8 cellular contexts compared by ENCODE assay signal in the genomic region with DNA sequence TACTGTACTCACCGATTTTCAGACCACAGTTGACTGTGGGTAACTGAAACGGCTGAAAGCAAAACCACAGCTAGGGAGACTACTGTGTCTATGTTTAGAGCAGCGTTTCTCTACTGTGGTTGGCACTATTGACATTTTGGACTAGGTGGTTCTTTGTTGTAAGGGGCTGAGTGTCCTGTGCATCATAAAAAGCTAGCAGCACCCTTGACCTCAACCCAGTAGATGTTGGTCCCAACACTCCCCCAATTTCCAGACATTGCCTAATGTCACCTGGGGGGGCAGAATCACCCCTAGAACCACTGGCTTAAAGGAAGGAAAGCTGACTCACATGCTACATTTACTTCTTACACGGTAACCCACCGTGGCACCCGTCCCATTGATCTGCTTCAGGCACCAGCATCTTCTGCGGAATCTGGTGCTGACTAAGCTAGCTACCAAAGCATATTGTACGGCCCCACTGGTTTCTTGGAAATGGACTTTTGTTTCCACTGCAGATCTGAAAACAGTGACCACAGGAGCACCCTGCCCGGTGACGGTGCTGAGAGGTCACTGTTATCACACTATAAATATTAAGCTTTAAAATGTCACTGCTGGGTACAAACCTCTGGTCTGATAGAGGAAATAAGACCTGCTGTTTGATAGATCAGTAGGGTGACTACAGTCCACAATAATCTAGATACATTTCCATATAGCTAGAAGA.
DNase-seq lines count a peak whose midpoint lies in the region; ATAC-seq lines count a peak whose summit lies in the region.

No MANE protein-coding gene starts in this region.

- ATAC-seq in GM19035 (IDR thresholded peaks at IDR 0.05; ENCODE audit: unreplicated experiment) (peak; percentile 89), HG03095 (IDR thresholded peaks at IDR 0.05; ENCODE audit: unreplicated experiment) (peak; percentile 88)

- peak; percentile 48 for DNase-seq in activated CD4-positive, CD25-positive, alpha-beta regulatory T cell treated with anti-CD3 and anti-CD28 coated beads, Interleukin-2, amount 50 U/mL, for 72 hours
- peak; percentile 78 for DNase-seq in myocyte (ENCODE audit: low read depth)
- no peak for DNase-seq in NCI-H1930 (lab: John Stamatoyannopoulos, UW)
- no peak for DNase-seq in dermis blood vessel endothelial cell
- DNase-seq in effector CD8-positive, alpha-beta T cell (lab: John Stamatoyannopoulos, UW): no peak
- no peak for DNase-seq in HK-2 (ENCODE audit: unreplicated experiment)

Comparison
In these comparisons a context has a peak if more than half of its experiments do, and no peak if none do; other contexts are left out.
1. DNase-seq: peak in activated CD4-positive, CD25-positive, alpha-beta regulatory T cell treated with anti-CD3 and anti-CD28 coated beads, Interleukin-2, amount 50 U/mL, for 72 hours (single experiment) and myocyte (single experiment); none in NCI-H1930 (0 of 2), dermis blood vessel endothelial cell (single experiment), effector CD8-positive, alpha-beta T cell (single experiment) and HK-2 (single experiment).